1 cellular context compared by ENCODE assay signal in the genomic region with DNA sequence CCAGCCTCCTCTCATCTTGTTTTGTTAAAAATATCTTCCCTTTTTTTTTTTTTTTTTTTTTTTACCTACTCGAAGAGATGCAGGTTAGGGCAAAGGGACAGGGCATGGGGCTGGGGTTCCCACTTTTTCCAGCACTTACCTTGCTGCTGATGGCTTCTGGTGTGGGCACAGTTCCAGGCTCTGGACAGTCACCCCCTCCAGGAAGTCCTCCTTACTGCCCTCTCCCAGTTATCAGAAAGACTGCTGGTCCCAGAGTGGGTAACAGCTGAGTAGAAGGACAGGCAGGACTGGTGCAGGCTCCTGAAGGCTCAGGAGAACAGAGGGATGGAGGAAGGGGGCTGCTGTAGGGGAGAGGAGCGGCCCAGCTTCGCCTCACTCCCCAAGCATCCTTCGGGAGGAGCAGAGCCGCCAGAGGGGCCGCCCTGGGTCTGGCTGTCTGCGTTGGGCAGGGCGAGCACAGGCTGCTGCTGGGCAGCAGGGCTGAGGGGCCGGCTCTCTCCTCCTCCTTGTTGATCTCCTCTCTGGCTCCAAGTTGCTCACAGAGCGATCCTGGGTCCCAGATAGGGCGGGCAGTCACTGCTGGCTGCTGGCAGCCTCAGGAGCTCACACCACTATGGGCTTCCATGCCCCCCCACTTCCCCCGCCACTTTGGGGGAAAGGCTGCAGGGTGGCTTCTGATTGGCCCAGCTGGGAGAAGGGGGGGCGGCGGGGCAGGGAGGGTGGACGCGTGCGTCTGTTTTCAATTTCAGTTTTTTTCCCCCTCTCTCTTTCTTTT.
TF ChIP-seq lines count a peak whose summit lies in the region.

A gene (minus strand): TSS at position 588 of the 775 bp plus-strand sequence. CDS start 18,798 bp downstream, outside the sequence.

TF ChIP-seq in SK-N-SH, 30 proteins besides CTCF, POLR2A, EP300 and RAD21 (continued from another document):
- TF ChIP-seq, protein P1, sequence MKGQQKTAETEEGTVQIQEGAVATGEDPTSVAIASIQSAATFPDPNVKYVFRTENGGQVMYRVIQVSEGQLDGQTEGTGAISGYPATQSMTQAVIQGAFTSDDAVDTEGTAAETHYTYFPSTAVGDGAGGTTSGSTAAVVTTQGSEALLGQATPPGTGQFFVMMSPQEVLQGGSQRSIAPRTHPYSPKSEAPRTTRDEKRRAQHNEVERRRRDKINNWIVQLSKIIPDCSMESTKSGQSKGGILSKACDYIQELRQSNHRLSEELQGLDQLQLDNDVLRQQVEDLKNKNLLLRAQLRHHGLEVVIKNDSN (IDR thresholded peaks at IDR 0.05; ENCODE audit: borderline replicate concordance, low read depth): no peak
- peak; percentile 22 for TF ChIP-seq RCOR1 (IDR thresholded peaks at IDR 0.05; ENCODE audit: low read length)
- TF ChIP-seq, protein P2, sequence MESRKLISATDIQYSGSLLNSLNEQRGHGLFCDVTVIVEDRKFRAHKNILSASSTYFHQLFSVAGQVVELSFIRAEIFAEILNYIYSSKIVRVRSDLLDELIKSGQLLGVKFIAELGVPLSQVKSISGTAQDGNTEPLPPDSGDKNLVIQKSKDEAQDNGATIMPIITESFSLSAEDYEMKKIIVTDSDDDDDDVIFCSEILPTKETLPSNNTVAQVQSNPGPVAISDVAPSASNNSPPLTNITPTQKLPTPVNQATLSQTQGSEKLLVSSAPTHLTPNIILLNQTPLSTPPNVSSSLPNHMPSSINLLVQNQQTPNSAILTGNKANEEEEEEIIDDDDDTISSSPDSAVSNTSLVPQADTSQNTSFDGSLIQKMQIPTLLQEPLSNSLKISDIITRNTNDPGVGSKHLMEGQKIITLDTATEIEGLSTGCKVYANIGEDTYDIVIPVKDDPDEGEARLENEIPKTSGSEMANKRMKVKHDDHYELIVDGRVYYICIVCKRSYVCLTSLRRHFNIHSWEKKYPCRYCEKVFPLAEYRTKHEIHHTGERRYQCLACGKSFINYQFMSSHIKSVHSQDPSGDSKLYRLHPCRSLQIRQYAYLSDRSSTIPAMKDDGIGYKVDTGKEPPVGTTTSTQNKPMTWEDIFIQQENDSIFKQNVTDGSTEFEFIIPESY (IDR thresholded peaks at IDR 0.05; ENCODE audit: borderline replicate concordance, low read depth): no peak; the same call in 1 of the 2 replicates
- TF ChIP-seq SMC3 (IDR thresholded peaks at IDR 0.05; ENCODE audit: low read depth, low read length): peak; percentile 27; the same call in 1 of the 2 replicates
- 0 out of 2 replicates have a peak, but pooled peaks have one; percentile 43 for TF ChIP-seq YY1 (IDR thresholded peaks at IDR 0.05; ENCODE audit: low read depth)
- TF ChIP-seq CHD2 (IDR thresholded peaks at IDR 0.05; ENCODE audit: low read length, partially characterized antibody): peak; percentile 56
- 0 out of 2 replicates have a peak, but pooled peaks have one; percentile 38 for TF ChIP-seq RXRA (IDR thresholded peaks at IDR 0.05; ENCODE audit: borderline replicate concordance, low read depth)
- TF ChIP-seq NFIC (IDR thresholded peaks at IDR 0.05; ENCODE audit: borderline replicate concordance): peak; percentile 45
- no peak for TF ChIP-seq GABPA (IDR thresholded peaks at IDR 0.05; ENCODE audit: low read depth)
- peak; percentile 94 for TF ChIP-seq TCF12 (IDR thresholded peaks at IDR 0.05)
- TF ChIP-seq, protein P3, sequence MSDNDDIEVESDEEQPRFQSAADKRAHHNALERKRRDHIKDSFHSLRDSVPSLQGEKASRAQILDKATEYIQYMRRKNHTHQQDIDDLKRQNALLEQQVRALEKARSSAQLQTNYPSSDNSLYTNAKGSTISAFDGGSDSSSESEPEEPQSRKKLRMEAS (IDR thresholded peaks at IDR 0.05; ENCODE audit: low read depth): peak; percentile 81
- TF ChIP-seq EZH2phosphoT487 (IDR thresholded peaks at IDR 0.05; ENCODE audit: borderline replicate concordance, low read depth): no peak
